Comparison of ENCODE assay signal across 10 cellular contexts in the genomic region with DNA sequence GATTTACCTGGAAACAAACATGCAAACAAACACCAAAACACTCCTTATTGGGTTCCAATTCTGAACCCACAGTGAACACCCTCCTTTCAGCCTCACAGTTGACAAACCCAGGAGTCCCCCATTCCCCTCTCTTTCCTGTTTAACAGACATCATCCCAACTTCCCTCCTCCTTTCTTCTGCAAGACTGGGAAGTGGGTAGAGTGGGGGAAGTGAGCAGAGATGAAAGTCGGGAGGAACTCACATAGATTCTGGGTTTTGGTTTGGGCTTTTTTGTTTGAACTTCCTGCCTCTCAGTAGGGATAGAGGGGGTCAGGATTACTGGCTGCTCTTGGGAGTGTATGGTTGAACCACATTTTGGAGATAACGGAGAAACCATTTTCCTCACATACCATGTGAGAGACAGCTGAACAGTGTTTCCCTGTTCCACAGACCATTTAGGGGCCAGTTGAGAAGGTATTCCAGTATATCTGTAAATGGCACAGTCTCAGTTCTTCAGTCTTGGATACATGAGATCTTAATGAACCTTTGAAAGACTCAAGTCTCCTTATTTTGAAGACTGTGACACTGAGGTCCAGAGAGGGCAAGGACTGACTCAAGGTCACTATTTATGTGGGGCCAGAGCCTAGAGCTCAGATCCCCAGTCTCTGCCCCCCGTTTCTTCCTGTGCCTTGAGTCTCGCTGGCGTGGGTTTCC. TPM values are rescaled to one million over a fixed set of nuclear protein-coding genes. Genes with fewer than 3 reads are reported as not detected.
DNase-seq lines count a peak whose midpoint lies in the region; ATAC-seq and TF ChIP-seq lines count a peak whose summit lies in the region.
"Had no signal": no experiment of that assay in that cellular context is flagged by ENCODE, and none has a peak within 500 bp of the region (broad histone marks: within the 10 kb centered on the region; RNA-seq: fewer than 3 reads in every experiment).

No MANE protein-coding gene starts in this region.

- ATAC-seq in stimulated activated naive CD8-positive, alpha-beta T cell treated with anti-CD3 and anti-CD28 coated beads, Interleukin-15, Interleukin-2, amounts not matched to agents 100 U/mL and 50 U/mL, for 24 hours = peak; percentile 3

- H3K9me3 Mint-ChIP-seq in T-helper 1 cell treated with Interleukin-12 subunit alpha and Interleukin-12 subunit beta and Interleukin-4 antibody, amounts not matched to agents 30 μg/mL and 1 μg/mL, for 36 hours = no peaks in the 10 kb centered on the region
- H3K9me3 Mint-ChIP-seq in IgD-negative memory B cell (no peaks in the 10 kb centered on the region), endodermal cell (no peaks in the 10 kb centered on the region)
- H3K9me3 Mint-ChIP-seq: activated naive CD4-positive, alpha-beta T cell treated with anti-CD3 and anti-CD28 coated beads, Interleukin-2, amount 50 U/mL, for 72 hours had no signal

- H3K36me3 Mint-ChIP-seq in T-helper 1 cell treated with Interleukin-12 subunit alpha and Interleukin-12 subunit beta and Interleukin-4 antibody, amounts not matched to agents 30 μg/mL and 1 μg/mL, for 36 hours (ENCODE audit: low read depth) = no peaks in the 10 kb centered on the region
- H3K36me3 Mint-ChIP-seq in IgD-negative memory B cell = no peaks in the 10 kb centered on the region
- H3K36me3 Mint-ChIP-seq in endodermal cell (ENCODE audit: low read depth) = peaks cover 10% of the 10 kb centered on the region
- H3K36me3 Mint-ChIP-seq: activated naive CD4-positive, alpha-beta T cell treated with anti-CD3 and anti-CD28 coated beads, Interleukin-2, amount 50 U/mL, for 72 hours had no signal

- H3K4me1 Mint-ChIP-seq in T-helper 1 cell treated with Interleukin-12 subunit alpha and Interleukin-12 subunit beta and Interleukin-4 antibody, amounts not matched to agents 30 μg/mL and 1 μg/mL, for 36 hours (ENCODE audit: low read depth) = peaks cover 38% of the 10 kb centered on the region
- H3K4me1 Mint-ChIP-seq in IgD-negative memory B cell = peaks cover 16 to 25% (median 19%) of the 10 kb centered on the region in 3 donors
- peaks cover 10% of the 10 kb centered on the region for H3K4me1 Mint-ChIP-seq in endodermal cell

- H3K27me3 Mint-ChIP-seq in T-helper 1 cell treated with Interleukin-12 subunit alpha and Interleukin-12 subunit beta and Interleukin-4 antibody, amounts not matched to agents 30 μg/mL and 1 μg/mL, for 36 hours (ENCODE audit: low read depth) = peaks cover 20% of the 10 kb centered on the region
- H3K27me3 Mint-ChIP-seq in IgD-negative memory B cell (no peaks in the 10 kb centered on the region), endodermal cell (ENCODE audit: insufficient read depth) (peaks cover 64% of the 10 kb centered on the region)

- H3K9me3 ChIP-seq in endodermal cell (ENCODE audit: control insufficient read depth, low read length) = no peaks in the 10 kb centered on the region

- H3K4me3 Mint-ChIP-seq in T-helper 1 cell treated with Interleukin-12 subunit alpha and Interleukin-12 subunit beta and Interleukin-4 antibody, amounts not matched to agents 30 μg/mL and 1 μg/mL, for 36 hours = peak overlapping the region; percentile 56
- H3K4me3 Mint-ChIP-seq in IgD-negative memory B cell = peak overlapping the region; percentile 1 to 91 (median 65)
- H3K4me3 Mint-ChIP-seq in endodermal cell = no peak overlapping the region

- peaks cover 17% of the 10 kb centered on the region for H3K27me3 ChIP-seq in endodermal cell (ENCODE audit: control insufficient read depth, insufficient read depth, low read length, poor library complexity, severe bottlenecking)

- no peak for DNase-seq in T-helper 1 cell
- DNase-seq in endodermal cell = no peak
- DNase-seq in stimulated activated naive CD8-positive, alpha-beta T cell treated with anti-CD3 and anti-CD28 coated beads, Interleukin-15, Interleukin-2, amounts not matched to agents 100 U/mL and 50 U/mL, for 24 hours = no peak
- DNase-seq in NCI-H2029 (lab: John Stamatoyannopoulos, UW) = no peak
- no peak for DNase-seq in NCI-H524 treated with DMSO at 0.1 percent for 48 hours (lab: John Stamatoyannopoulos, UW)
- DNase-seq in NCI-H345 treated with DMSO at 0.1 percent for 48 hours (lab: John Stamatoyannopoulos, UW; ENCODE audit: unreplicated experiment) = no peak
- DNase-seq: 8988T had no signal

- H3K4me1 ChIP-seq in endodermal cell (ENCODE audit: control insufficient read depth, insufficient read depth, low read length) = no peaks in the 10 kb centered on the region

- peak overlapping the region; percentile 90 for H3K27ac ChIP-seq in endodermal cell (ENCODE audit: low read depth, low read length)

- no peaks in the 10 kb centered on the region for H3K36me3 ChIP-seq in endodermal cell (ENCODE audit: control insufficient read depth, insufficient read depth, low read length)

- no peak overlapping the region for H3K27ac Mint-ChIP-seq in T-helper 1 cell treated with Interleukin-12 subunit alpha and Interleukin-12 subunit beta and Interleukin-4 antibody, amounts not matched to agents 30 μg/mL and 1 μg/mL, for 36 hours
- peak overlapping the region in 1 of 3 donors; percentile 4 for H3K27ac Mint-ChIP-seq in IgD-negative memory B cell
- no peak overlapping the region for H3K27ac Mint-ChIP-seq in endodermal cell

- TF ChIP-seq CTCF in endodermal cell (conservative IDR thresholded peaks at IDR 0.05) = no peak

- peak overlapping the region; percentile 21 for H3K9ac ChIP-seq in endodermal cell (ENCODE audit: extremely low read depth, low read length, poor library complexity, severe bottlenecking)

- no peak overlapping the region for H3K4me3 ChIP-seq in endodermal cell (ENCODE audit: low read length)

- WGBS in endodermal cell (ENCODE audit: insufficient coverage in 1 of 2, insufficient read length in 1 of 2), 2 experiments = 10 to 40% methylated on average over 3 to 5 of the region's 5 CpGs

RNA-seq across cellular contexts. Expression of a gene that starts 3.9 kb away (rescaled TPM):
- polyA plus RNA-seq in IgD-negative memory B cell = not detected
- total RNA-seq in endodermal cell = not detected
- polyA plus RNA-seq in endodermal cell (2013, experiment 1 of 2) = 0.11 TPM
- polyA plus RNA-seq in endodermal cell (2013, experiment 2 of 2) = not detected

RNA-seq across cellular contexts. Expression of a gene that starts 16.4 kb away (rescaled TPM):
- 4.2 TPM for polyA plus RNA-seq in IgD-negative memory B cell
- total RNA-seq in endodermal cell = 10 to 100 TPM; 10.5 to 16.3 TPM
- 39.3 TPM for polyA plus RNA-seq in endodermal cell (2013, experiment 1 of 2)
- polyA plus RNA-seq in endodermal cell (2013, experiment 2 of 2) = 35.5 TPM

RNA-seq across cellular contexts. Expression of a gene that starts 43.2 kb away (rescaled TPM):
- polyA plus RNA-seq in IgD-negative memory B cell = 135 TPM
- 100 to 1,000 TPM; 153 to 183 TPM for total RNA-seq in endodermal cell
- polyA plus RNA-seq in endodermal cell (2013, experiment 1 of 2) = 138 TPM
- 134 TPM for polyA plus RNA-seq in endodermal cell (2013, experiment 2 of 2)

RNA-seq across cellular contexts. Expression of a gene that starts 50.9 kb away (rescaled TPM):
- 1.6 TPM for polyA plus RNA-seq in IgD-negative memory B cell
- 100 to 1,000 TPM; 189 to 243 TPM for total RNA-seq in endodermal cell
- 71.1 TPM for polyA plus RNA-seq in endodermal cell (2013, experiment 1 of 2)
- 77.0 TPM for polyA plus RNA-seq in endodermal cell (2013, experiment 2 of 2)
